In the genomic region with DNA sequence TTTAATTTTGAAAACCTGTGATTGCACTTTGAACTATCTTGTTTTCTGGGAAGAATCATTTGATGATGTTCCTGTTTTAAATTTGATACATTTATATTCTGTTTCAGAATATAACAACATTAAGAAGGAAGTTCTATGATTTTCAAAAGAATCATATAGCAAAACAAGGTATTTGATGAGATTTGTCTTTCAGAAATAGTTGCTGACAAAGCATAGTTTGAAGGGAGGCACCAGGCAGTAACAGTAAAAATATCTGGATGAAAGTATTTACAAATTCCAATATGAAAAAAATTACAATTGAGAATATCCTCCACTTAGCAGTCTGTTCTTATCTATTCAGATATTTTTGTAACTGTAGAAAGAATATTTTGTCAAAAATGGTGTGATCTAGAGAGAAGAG, we compare ENCODE assay signal across 22 cellular contexts.
"Had no signal": no experiment of that assay in that cellular context is flagged by ENCODE, and none has a peak within 500 bp of the region (broad histone marks: within the 10 kb centered on the region; RNA-seq: fewer than 3 reads in every experiment).

No MANE protein-coding gene starts in this region.

- H3K27me3 ChIP-seq: esophagus squamous epithelium, gastrocnemius medialis, heart right ventricle, left lung had no signal

- H3K4me1 ChIP-seq: left lung, lower lobe of right lung had no signal

- H3K36me3 ChIP-seq: esophagus squamous epithelium, gastrocnemius medialis, heart right ventricle, left lung, lower lobe of right lung had no signal

- H3K4me3 ChIP-seq: coronary artery, dorsolateral prefrontal cortex, esophagus squamous epithelium, gastrocnemius medialis, heart right ventricle, left lung, lower lobe of right lung, mucosa of descending colon had no signal

- FAIRE-seq: endothelial cell of umbilical vein, keratinocyte had no signal

- H3K27ac ChIP-seq: coronary artery, dorsolateral prefrontal cortex, esophagus squamous epithelium, gastrocnemius medialis, heart right ventricle, left lung, lower lobe of right lung had no signal

- ATAC-seq: gastrocnemius medialis, heart right ventricle, left cardiac atrium, left lung, left ventricle myocardium superior, lower lobe of right lung, mucosa of descending colon had no signal

- H3K9me3 ChIP-seq: esophagus squamous epithelium, gastrocnemius medialis, left lung, lower lobe of right lung, mucosa of descending colon had no signal

- DNase-seq: dermis blood vessel endothelial cell; dorsolateral prefrontal cortex; effector CD4-positive, alpha-beta T cell; effector memory CD4-positive, alpha-beta T cell; esophagus squamous epithelium; foreskin fibroblast; foreskin melanocyte; gastrocnemius medialis; glutamatergic neuron; head of caudate nucleus; heart right ventricle; hippocampal formation; left cardiac atrium; left lung; left ventricle myocardium superior; lower lobe of right lung; mesenchymal stem cell; mucosa of descending colon; naive B cell had no signal
